8 cellular contexts compared by ENCODE assay signal in the genomic region with DNA sequence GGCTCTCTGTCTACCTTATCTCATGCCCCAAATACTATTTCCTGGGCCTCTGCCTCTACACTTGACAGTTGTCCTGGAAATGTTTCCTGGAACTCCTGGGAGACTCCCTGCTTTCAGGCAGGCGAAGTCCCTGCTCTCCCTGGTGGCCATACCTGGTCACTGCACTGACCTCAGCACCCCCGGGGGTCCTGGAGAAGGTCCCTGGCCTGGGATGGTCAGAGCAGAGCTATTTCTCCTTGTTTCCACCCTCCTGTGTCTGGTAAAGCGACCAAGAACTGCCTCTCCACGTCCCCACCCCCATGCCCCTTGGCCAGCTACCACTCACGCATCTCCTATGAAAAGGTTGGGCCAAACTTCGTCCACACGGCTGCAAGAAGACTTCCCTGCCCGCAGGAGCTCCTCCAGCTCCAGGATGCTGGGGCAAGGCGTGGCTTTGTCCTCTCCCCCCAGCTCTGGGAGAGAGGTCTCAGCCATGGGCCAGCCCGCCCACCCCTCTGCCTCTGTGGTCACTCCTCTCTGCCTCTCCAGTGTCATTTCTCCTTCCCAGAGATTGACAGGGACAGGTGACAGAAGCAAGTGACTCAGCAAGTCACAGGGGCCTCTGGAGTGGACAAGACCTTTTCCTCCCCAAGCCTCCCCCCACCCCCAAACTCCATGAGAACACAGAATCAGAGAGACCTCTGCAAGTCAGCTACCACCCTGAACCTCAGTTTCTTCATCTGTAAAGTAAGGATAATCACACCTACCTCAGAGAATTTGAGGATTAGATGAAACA. TPM values are rescaled to one million over a fixed set of nuclear protein-coding genes. Genes with fewer than 3 reads are reported as not detected.
DNase-seq lines count a peak whose midpoint lies in the region; ATAC-seq and TF ChIP-seq lines count a peak whose summit lies in the region.

No MANE protein-coding gene starts in this region.

- TF ChIP-seq CTCF in left ventricle myocardium inferior (IDR thresholded peaks at IDR 0.05; ENCODE audit: borderline replicate concordance) = peak; percentile 67
- TF ChIP-seq CTCF in RWPE2 (IDR thresholded peaks at IDR 0.05; ENCODE audit: poor library complexity, severe bottlenecking) = peak; percentile 51
- peak; percentile 63 for TF ChIP-seq CTCF in fibroblast of pulmonary artery (IDR thresholded peaks at IDR 0.05; ENCODE audit: low read length, missing control alignments)
- TF ChIP-seq CTCF in spleen (IDR thresholded peaks at IDR 0.05 in 8 of 11, conservative IDR thresholded peaks at IDR 0.05 in 3 of 11) = peak in 7 of 11 experiments; percentile 24 to 49 (median 41)

- TF ChIP-seq POLR2A in spleen (IDR thresholded peaks at IDR 0.05) = no peak

- H3K9me3 ChIP-seq in left ventricle myocardium inferior (replicated peaks) = no peaks in the 10 kb centered on the region
- no peaks in the 10 kb centered on the region for H3K9me3 ChIP-seq in RWPE2 (ENCODE audit: severe bottlenecking)
- H3K9me3 ChIP-seq in spleen = no peaks in the 10 kb centered on the region

- DNase-seq in left ventricle myocardium inferior (no peak), left cardiac atrium (no peak), RWPE2 (ENCODE audit: low spot score) (no peak), fibroblast of pulmonary artery (ENCODE audit: low read depth) (peak; percentile 31), spleen (no peak), NCI-H187 (lab: John Stamatoyannopoulos, UW) (no peak), SIG-M5 (lab: John Stamatoyannopoulos, UW) (no peak)

- intact Hi-C loops in left ventricle myocardium inferior (cut with micrococcal nuclease) = no loop called here
- intact Hi-C loops in left cardiac atrium (cut with DNase I) = loop anchor here in 1 of 2 donors (10.0 kb wide), 2 partner anchors 284 to 684 kb away; a partner anchor contains a TSS
- intact Hi-C loops in spleen (cut with DNase I; ENCODE audit: low total_unique reads) = no loop called here

- H3K4me3 ChIP-seq in left ventricle myocardium inferior = no peak overlapping the region
- H3K4me3 ChIP-seq in RWPE2 (ENCODE audit: severe bottlenecking) = no peak overlapping the region
- H3K4me3 ChIP-seq in fibroblast of pulmonary artery (replicated peaks; ENCODE audit: low read depth, low read length) = no peak overlapping the region
- H3K4me3 ChIP-seq in spleen = no peak overlapping the region

- 77 to 86% (median 80%) methylated on average over 10 of the region's 10 CpGs for WGBS in spleen, 5 donors

- H3K27me3 ChIP-seq in left ventricle myocardium inferior (ENCODE audit: low read depth) = no peaks in the 10 kb centered on the region
- H3K27me3 ChIP-seq in RWPE2 (ENCODE audit: insufficient read depth, poor library complexity, severe bottlenecking) = no peaks in the 10 kb centered on the region
- H3K27me3 ChIP-seq in spleen (replicated peaks in 1 of 7) = no peaks in the 10 kb centered on the region

- H3K4me1 ChIP-seq in left ventricle myocardium inferior = peaks cover 58% of the 10 kb centered on the region
- H3K4me1 ChIP-seq in RWPE2 (ENCODE audit: insufficient read depth, poor library complexity, severe bottlenecking) = peaks cover 20% of the 10 kb centered on the region
- peaks cover 7 to 53% (median 20%) of the 10 kb centered on the region in 6 donors for H3K4me1 ChIP-seq in spleen

- ATAC-seq in left cardiac atrium (no peak), RWPE2 (ENCODE audit: low read depth) (0 out of 3 replicates have a peak, but pooled peaks have one; percentile 1), GM21526 (IDR thresholded peaks at IDR 0.05; ENCODE audit: low FRiP score, unreplicated experiment) (no peak)

- H3K36me3 ChIP-seq in left ventricle myocardium inferior (no peaks in the 10 kb centered on the region), RWPE2 (ENCODE audit: low read depth) (no peaks in the 10 kb centered on the region), spleen (no peaks in the 10 kb centered on the region)

- peak overlapping the region; percentile 96 for H3K27ac ChIP-seq in left ventricle myocardium inferior (replicated peaks)
- H3K27ac ChIP-seq in RWPE2 (ENCODE audit: poor library complexity, severe bottlenecking) = peak overlapping the region; percentile 48
- peak overlapping the region in 5 of 8 donors; percentile 21 to 98 (median 98) for H3K27ac ChIP-seq in spleen

RNA-seq across cellular contexts. Expression of a gene that starts 2.6 kb away (rescaled TPM):
- 24.6 TPM for total RNA-seq in left ventricle myocardium inferior
- total RNA-seq in left cardiac atrium = 10 to 100 TPM; 21.9 to 23.8 TPM
- 10 to 100 TPM; 24.3 to 35.1 (median 28.3) TPM for total RNA-seq in spleen
- polyA plus RNA-seq in spleen = 1 to 10 TPM; 4.1 to 5.2 (median 4.1) TPM

Comparison
In these comparisons a context has a peak if more than half of its experiments do, and no peak if none do; other contexts are left out.
1. H3K27ac ChIP-seq: peak in every context shown above with its lines; median percentile 98 in spleen; 96 in left ventricle myocardium inferior; 48 in RWPE2.